Comparison of ENCODE assay signal across 8 cellular contexts in the genomic region with DNA sequence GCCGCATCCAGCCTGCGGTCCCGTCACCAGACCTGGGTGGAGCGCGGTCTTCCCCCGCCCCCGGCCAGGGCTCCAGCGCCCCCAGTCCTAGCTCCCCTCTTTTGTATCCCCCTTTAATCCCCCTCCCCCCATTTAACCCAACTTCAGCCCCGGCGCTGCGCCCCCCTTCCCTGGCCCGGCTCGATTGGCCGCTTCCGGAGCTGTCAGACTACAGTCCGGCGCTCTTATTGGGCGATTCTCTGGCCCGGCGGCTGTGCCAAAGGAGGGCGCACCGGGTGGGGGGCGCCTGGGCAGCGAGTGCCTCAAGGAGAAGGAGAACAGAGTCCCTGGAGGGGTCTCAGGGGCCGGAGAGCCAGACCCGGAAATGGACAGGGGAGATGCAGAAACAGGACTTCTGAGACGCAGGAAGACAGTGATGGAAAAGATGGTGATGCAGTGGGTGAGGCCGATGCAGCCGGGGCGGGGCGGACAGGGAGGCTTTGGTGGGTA. TPM values are rescaled to one million over a fixed set of nuclear protein-coding genes. Genes with fewer than 3 reads are reported as not detected.
DNase-seq lines count a peak whose midpoint lies in the region; ATAC-seq, FAIRE-seq and TF ChIP-seq lines count a peak whose summit lies in the region.

No MANE protein-coding gene starts in this region.

- intact Hi-C loops in CD8-positive, alpha-beta T cell (cut with DNase I, micrococcal nuclease): loop anchor here (2.0 to 5.0 kb wide), 3 partner anchors 109 to 1903 kb away; a partner anchor contains a TSS
- intact Hi-C loops in Right ventricle myocardium superior (cut with DNase I): loop anchor here (5.0 kb wide), 2 partner anchors 38 to 118 kb away; no protein-coding TSS in a partner anchor
- intact Hi-C loops in pancreas (cut with DNase I): no loop called here

- H3K27ac Mint-ChIP-seq in CD8-positive, alpha-beta T cell: no peak overlapping the region
- no peak overlapping the region for H3K27ac Mint-ChIP-seq in T-cell

- TF ChIP-seq CTCF in CD8-positive, alpha-beta T cell (IDR thresholded peaks at IDR 0.05): no peak
- no peak for TF ChIP-seq CTCF in pancreas (IDR thresholded peaks at IDR 0.05)

- H3K36me3 ChIP-seq in CD8-positive, alpha-beta T cell (ENCODE audit: insufficient read depth, low read length): no peaks in the 10 kb centered on the region
- no peaks in the 10 kb centered on the region for H3K36me3 ChIP-seq in pancreas

- no peaks in the 10 kb centered on the region for H3K36me3 Mint-ChIP-seq in CD8-positive, alpha-beta T cell
- H3K36me3 Mint-ChIP-seq in T-cell: no peaks in the 10 kb centered on the region

- no peak for DNase-seq in CD8-positive, alpha-beta T cell
- DNase-seq in T-cell (no peak), Right ventricle myocardium superior (peak; percentile 59), pancreas (peak in 3 of 6 donors; percentile 39 to 74 (median 62)), NAMALWA (ENCODE audit: low spot score) (no peak), NCI-H187 (lab: John Stamatoyannopoulos, UW) (no peak), NOMO-1 (lab: John Stamatoyannopoulos, UW; ENCODE audit: unreplicated experiment in 2 of 2) (no peak)

- CTCF ChIA-PET in CD8-positive, alpha-beta T cell (lab: Charles Lee): no interaction called here
- CTCF ChIA-PET in T-cell (lab: Charles Lee): interaction anchor here in 1 of 2 donors (0.6 kb wide), 2 partner anchors 90 to 111 kb away, joined by 3 read pairs; no protein-coding TSS in a partner anchor

- POLR2A ChIA-PET in CD8-positive, alpha-beta T cell (lab: Charles Lee): no interaction called here
- POLR2A ChIA-PET in T-cell (lab: Charles Lee): no interaction called here

- 13 to 14% methylated on average over 24 to 31 of the region's 31 CpGs for WGBS in pancreas, 2 donors

- peaks cover 19% of the 10 kb centered on the region for H3K27me3 ChIP-seq in CD8-positive, alpha-beta T cell (ENCODE audit: insufficient read depth, low read length)
- H3K27me3 ChIP-seq in pancreas: peaks cover 0 to 6% (median 0%) of the 10 kb centered on the region in 4 donors

- H3K27me3 Mint-ChIP-seq in CD8-positive, alpha-beta T cell (ENCODE audit: low read depth): peaks cover 45% of the 10 kb centered on the region
- peaks cover 43 to 50% of the 10 kb centered on the region in 2 donors for H3K27me3 Mint-ChIP-seq in T-cell

- no peak for ATAC-seq in CD8-positive, alpha-beta T cell
- ATAC-seq in T-cell (replicated peaks in 1 of 4): no peak
- ATAC-seq in Right ventricle myocardium superior (ENCODE audit: poor library complexity): no peak
- peak in 2 of 4 donors; percentile 10 to 14 for ATAC-seq in pancreas
- ATAC-seq in HG03457 (IDR thresholded peaks at IDR 0.05; ENCODE audit: unreplicated experiment): no peak

- peak overlapping the region; percentile 62 for H3K4me3 Mint-ChIP-seq in CD8-positive, alpha-beta T cell
- peak overlapping the region; percentile 49 to 67 (median 63) for H3K4me3 Mint-ChIP-seq in T-cell

- H3K27ac ChIP-seq in CD8-positive, alpha-beta T cell (ENCODE audit: low read depth, low read length): no peak overlapping the region
- no peak overlapping the region for H3K27ac ChIP-seq in pancreas

- no peaks in the 10 kb centered on the region for H3K9me3 Mint-ChIP-seq in CD8-positive, alpha-beta T cell
- H3K9me3 Mint-ChIP-seq in T-cell: no peaks in the 10 kb centered on the region

- H3K4me1 ChIP-seq in CD8-positive, alpha-beta T cell (ENCODE audit: insufficient read depth, low read length): no peaks in the 10 kb centered on the region
- no peaks in the 10 kb centered on the region for H3K4me1 ChIP-seq in pancreas

- H3K4me1 Mint-ChIP-seq in CD8-positive, alpha-beta T cell (ENCODE audit: low read depth): peaks cover 5% of the 10 kb centered on the region
- H3K4me1 Mint-ChIP-seq in T-cell: peaks cover 0 to 10% (median 8%) of the 10 kb centered on the region in 3 donors

- H3K4me3 ChIP-seq in CD8-positive, alpha-beta T cell (ENCODE audit: low read depth, low read length): no peak overlapping the region
- H3K4me3 ChIP-seq in pancreas: peak overlapping the region; percentile 11 to 72 (median 41)

- no peaks in the 10 kb centered on the region for H3K9me3 ChIP-seq in CD8-positive, alpha-beta T cell (ENCODE audit: low read length)
- H3K9me3 ChIP-seq in pancreas: no peaks in the 10 kb centered on the region

- no peak for FAIRE-seq in pancreas (lab: Jason Lieb, UNC)

RNA-seq across cellular contexts. Expression of a gene that starts 1.1 kb away (rescaled TPM):
- not detected for total RNA-seq in CD8-positive, alpha-beta T cell
- under 1 TPM in 1 of 5 donors, not detected in 4; 0.23 TPM for total RNA-seq in T-cell
- 225 TPM for total RNA-seq in Right ventricle myocardium superior
- 10 to 100 TPM in 4 of 6 donors, 1 to 10 TPM in 2; 6.0 to 13.4 (median 10.2) TPM for total RNA-seq in pancreas
- polyA plus RNA-seq in pancreas: 1 to 10 TPM; 9.1 TPM

Comparison
In these comparisons a context has a peak if more than half of its experiments do, and no peak if none do; other contexts are left out.
1. RNA of a gene that starts 1.1 kb away (total RNA-seq): 225 TPM in Right ventricle myocardium superior (single experiment); 6.0 to 13.4 TPM in pancreas, 0.23 TPM in T-cell and not detected in CD8-positive, alpha-beta T cell; every median in the first group is over 10 times any median in the second.
2. intact Hi-C loops: an anchor here in CD8-positive, alpha-beta T cell (2.0 to 5.0 kb wide) and Right ventricle myocardium superior (5.0 kb wide); none called in pancreas.